Comparison of ENCODE assay signal across 12 cellular contexts in the genomic region with DNA sequence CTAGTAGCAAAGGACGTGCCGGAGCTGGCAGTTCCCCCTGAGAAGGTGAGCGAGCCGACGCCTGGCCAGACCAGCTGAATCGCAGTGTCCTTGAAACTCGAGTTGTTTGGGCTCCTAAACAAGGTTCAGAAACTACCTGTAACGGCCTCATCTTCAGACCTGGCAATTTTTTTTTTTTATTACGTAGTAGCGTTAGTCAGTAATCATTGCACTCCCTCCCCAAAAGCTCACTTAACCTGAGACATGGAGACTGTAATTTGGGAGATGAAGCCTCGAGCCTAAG. TPM values are rescaled to one million over a fixed set of nuclear protein-coding genes. Genes with fewer than 3 reads are reported as not detected.
DNase-seq lines count a peak whose midpoint lies in the region; ATAC-seq and TF ChIP-seq lines count a peak whose summit lies in the region.
"Had no signal": no experiment of that assay in that cellular context is flagged by ENCODE, and none has a peak within 500 bp of the region (broad histone marks: within the 10 kb centered on the region; RNA-seq: fewer than 3 reads in every experiment).

No MANE protein-coding gene starts in this region.

- H3K36me3 ChIP-seq in SU-DHL-6 (ENCODE audit: low read length), result no peaks in the 10 kb centered on the region
- no peaks in the 10 kb centered on the region for H3K36me3 ChIP-seq in thoracic aorta
- H3K36me3 ChIP-seq: pancreas had no signal

- peaks cover 18% of the 10 kb centered on the region for H3K4me1 Mint-ChIP-seq in activated naive CD4-positive, alpha-beta T cell treated with anti-CD3 and anti-CD28 coated beads, Interleukin-2, amount 10 ng/mL, durations not matched to agents 7 days and 5 days
- H3K4me1 Mint-ChIP-seq in T-helper 17 cell, result peaks cover 3% of the 10 kb centered on the region

- CTCF ChIA-PET in activated naive CD4-positive, alpha-beta T cell treated with anti-CD3 and anti-CD28 coated beads, Interleukin-2, amount 10 ng/mL, durations not matched to agents 7 days and 5 days (lab: Charles Lee), result no interaction called here

- H3K4me2 ChIP-seq in SU-DHL-6 (ENCODE audit: low read depth, low read length, poor library complexity, severe bottlenecking), result peak overlapping the region; percentile 61

- H3K4me3 Mint-ChIP-seq in activated naive CD4-positive, alpha-beta T cell treated with anti-CD3 and anti-CD28 coated beads, Interleukin-2, amount 10 ng/mL, durations not matched to agents 7 days and 5 days, result peak overlapping the region; percentile 15
- no peak overlapping the region for H3K4me3 Mint-ChIP-seq in T-helper 17 cell

- no peaks in the 10 kb centered on the region for H3K9me2 ChIP-seq in SU-DHL-6 (replicated peaks; ENCODE audit: insufficient read depth, low read length)

- peaks cover 85% of the 10 kb centered on the region for H3K27me3 Mint-ChIP-seq in activated naive CD4-positive, alpha-beta T cell treated with anti-CD3 and anti-CD28 coated beads, Interleukin-2, amount 10 ng/mL, durations not matched to agents 7 days and 5 days
- peaks cover 79% of the 10 kb centered on the region for H3K27me3 Mint-ChIP-seq in T-helper 17 cell

- H3K9me3 ChIP-seq in SU-DHL-6 (ENCODE audit: insufficient read depth, low read length), result no peaks in the 10 kb centered on the region
- H3K9me3 ChIP-seq in iPS-18c (ENCODE audit: control insufficient read depth, insufficient read depth, low read length), result peaks cover 3% of the 10 kb centered on the region
- no peaks in the 10 kb centered on the region for H3K9me3 ChIP-seq in thoracic aorta
- H3K9me3 ChIP-seq in T-helper 17 cell (ENCODE audit: control insufficient read depth, low read length, poor library complexity, severe bottlenecking), result no peaks in the 10 kb centered on the region
- H3K9me3 ChIP-seq: pancreas had no signal

- H2AFZ ChIP-seq in SU-DHL-6 (ENCODE audit: low read depth, low read length, severe bottlenecking), result no peak overlapping the region

- H3K4me1 ChIP-seq in thoracic aorta (ENCODE audit: control insufficient read depth in 1 of 2, low read depth in 2 of 2), result peaks cover 0 to 30% of the 10 kb centered on the region in 2 donors

- no peak for DNase-seq in activated naive CD4-positive, alpha-beta T cell treated with anti-CD3 and anti-CD28 coated beads, Interleukin-2, amount 10 ng/mL, durations not matched to agents 7 days and 5 days
- DNase-seq in activated naive CD4-positive, alpha-beta T cell treated with anti-CD3 and anti-CD28 coated beads, Interleukin-2, amount 50 U/mL, for 72 hours (ENCODE audit: low spot score in 2 of 2), result no peak
- no peak for DNase-seq in thoracic aorta (ENCODE audit: low spot score)
- no peak for DNase-seq in T-helper 17 cell
- DNase-seq in caudate nucleus (lab: John Stamatoyannopoulos, UW), result no peak
- DNase-seq in stimulated activated CD4-positive, alpha-beta T cell treated with anti-CD3 and anti-CD28 coated beads, Interleukin-2, amount 100 ng/mL, for 48 hours, result no peak
- DNase-seq: kidney; stimulated activated CD4-positive, alpha-beta T cell treated with anti-CD3 and anti-CD28 coated beads, Interleukin-4, amount 100 ng/mL, for 1 hour had no signal

- peak overlapping the region; percentile 35 for H3K4me3 ChIP-seq in SU-DHL-6 (ENCODE audit: insufficient read depth, low read length, poor library complexity, severe bottlenecking)
- H3K4me3 ChIP-seq in iPS-18c (ENCODE audit: insufficient read depth, low read depth, low read length), result peak overlapping the region; percentile 59
- peak overlapping the region; percentile 63 for H3K4me3 ChIP-seq in thoracic aorta

- H3K27me3 ChIP-seq in SU-DHL-6 (ENCODE audit: low read length), result no peaks in the 10 kb centered on the region
- peaks cover 17% of the 10 kb centered on the region for H3K27me3 ChIP-seq in thoracic aorta (replicated peaks; ENCODE audit: insufficient read depth)

- H3K79me2 ChIP-seq in SU-DHL-6 (ENCODE audit: insufficient read depth, low read length), result no peaks in the 10 kb centered on the region

- H4K20me1 ChIP-seq in SU-DHL-6 (ENCODE audit: low read depth, low read length), result no peaks in the 10 kb centered on the region

- H3K36me3 Mint-ChIP-seq in activated naive CD4-positive, alpha-beta T cell treated with anti-CD3 and anti-CD28 coated beads, Interleukin-2, amount 10 ng/mL, durations not matched to agents 7 days and 5 days, result peaks cover 8% of the 10 kb centered on the region
- peaks cover 37 to 49% of the 10 kb centered on the region in 2 donors for H3K36me3 Mint-ChIP-seq in activated naive CD4-positive, alpha-beta T cell treated with anti-CD3 and anti-CD28 coated beads, Interleukin-2, amount 50 U/mL, for 72 hours
- H3K36me3 Mint-ChIP-seq in T-helper 17 cell (ENCODE audit: low read depth), result no peaks in the 10 kb centered on the region

- H3F3A ChIP-seq in SU-DHL-6 (ENCODE audit: insufficient read depth), result no peaks in the 10 kb centered on the region

- peak overlapping the region; percentile 8; the same call in 1 of the 2 replicates for H3K9ac ChIP-seq in SU-DHL-6 (ENCODE audit: low read length)

- TF ChIP-seq CTCF in SU-DHL-6 (IDR thresholded peaks at IDR 0.05; ENCODE audit: insufficient read depth, low read length, poor library complexity, severe bottlenecking) (no peak), thoracic aorta (IDR thresholded peaks at IDR 0.05) (no peak)

- no peaks in the 10 kb centered on the region for H3K9me3 Mint-ChIP-seq in activated naive CD4-positive, alpha-beta T cell treated with anti-CD3 and anti-CD28 coated beads, Interleukin-2, amount 10 ng/mL, durations not matched to agents 7 days and 5 days
- H3K9me3 Mint-ChIP-seq in activated naive CD4-positive, alpha-beta T cell treated with anti-CD3 and anti-CD28 coated beads, Interleukin-2, amount 50 U/mL, for 72 hours, result no peaks in the 10 kb centered on the region

- H3K27ac ChIP-seq in SU-DHL-6 (ENCODE audit: low read depth, low read length) (no peak overlapping the region), thoracic aorta (no peak overlapping the region), caudate nucleus (ENCODE audit: low read depth, low read length) (no peak overlapping the region)
- H3K27ac ChIP-seq: pancreas had no signal

- H3K27ac Mint-ChIP-seq in activated naive CD4-positive, alpha-beta T cell treated with anti-CD3 and anti-CD28 coated beads, Interleukin-2, amount 10 ng/mL, durations not matched to agents 7 days and 5 days, result peak overlapping the region; percentile 70
- no peak overlapping the region for H3K27ac Mint-ChIP-seq in activated naive CD4-positive, alpha-beta T cell treated with anti-CD3 and anti-CD28 coated beads, Interleukin-2, amount 50 U/mL, for 72 hours
- no peak overlapping the region for H3K27ac Mint-ChIP-seq in T-helper 17 cell

- ATAC-seq in activated naive CD4-positive, alpha-beta T cell treated with anti-CD3 and anti-CD28 coated beads, Interleukin-2, amount 50 U/mL, for 72 hours, result no peak
- ATAC-seq in thoracic aorta (ENCODE audit: insufficient number of reproducible peaks, low FRiP score, low read depth), result no peak
- ATAC-seq in T-helper 17 cell, result no peak

RNA-seq across cellular contexts. Expression of a gene that starts 0.4 kb away (rescaled TPM):
- total RNA-seq in activated naive CD4-positive, alpha-beta T cell treated with anti-CD3 and anti-CD28 coated beads, Interleukin-2, amount 50 U/mL, for 72 hours, result not detected
- total RNA-seq in thoracic aorta (not detected), T-helper 17 cell (not detected)
- total RNA-seq: cardiac septum, kidney, pancreas had no signal
